10 cellular contexts compared by ENCODE assay signal in the genomic region with DNA sequence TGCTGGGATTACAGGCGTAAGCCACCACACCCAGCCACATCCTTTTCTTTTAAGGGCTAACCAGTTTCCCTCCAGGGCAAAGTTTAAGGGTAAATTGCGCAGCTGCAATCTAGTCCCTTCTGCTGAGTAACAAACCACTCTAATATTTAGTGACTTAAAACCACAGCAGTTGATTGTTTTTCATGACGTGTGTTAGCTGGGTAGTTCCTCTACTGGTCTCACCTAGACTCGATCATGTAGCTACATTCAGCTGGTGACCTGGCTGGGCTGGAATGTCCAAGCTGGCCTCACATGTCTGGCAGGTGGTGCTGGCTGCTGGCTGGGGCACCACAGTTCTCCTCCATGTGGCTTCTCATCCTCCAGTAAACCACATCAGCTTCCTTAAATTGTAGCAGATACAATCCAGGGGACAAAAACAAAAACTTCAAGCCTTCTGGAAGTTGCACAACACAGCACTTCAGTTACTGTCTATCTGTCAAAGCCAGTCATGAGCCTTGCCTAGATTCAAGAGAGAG.
DNase-seq lines count a peak whose midpoint lies in the region; ATAC-seq and TF ChIP-seq lines count a peak whose summit lies in the region.
"Had no signal": no experiment of that assay in that cellular context is flagged by ENCODE, and none has a peak within 500 bp of the region (broad histone marks: within the 10 kb centered on the region; RNA-seq: fewer than 3 reads in every experiment).

No MANE protein-coding gene starts in this region.

- no peaks in the 10 kb centered on the region for H3K79me2 ChIP-seq in PC-3 (ENCODE audit: low read length)

- H3K9ac ChIP-seq in PC-3 (ENCODE audit: low read length), result peak overlapping the region; percentile 27; the same call in 1 of the 2 replicates

- H3K4me3 ChIP-seq in PC-3 (ENCODE audit: low read length), result no peak overlapping the region
- H3K4me3 ChIP-seq in fibroblast of villous mesenchyme (ENCODE audit: low read depth, low read length), result no peak overlapping the region
- no peak overlapping the region for H3K4me3 ChIP-seq in coronary artery

- no peaks in the 10 kb centered on the region for H3K36me3 ChIP-seq in PC-3 (ENCODE audit: low read depth, low read length)

- no peak overlapping the region for H3K4me2 ChIP-seq in PC-3 (ENCODE audit: low read length)

- no TSS peak for BruUV-seq in PC-3 (replicated peaks; lab: Mats Ljungman, UMichigan)

- CTCF ChIA-PET in PC-3 (lab: Charles Lee), result no interaction called here

- H4K20me1 ChIP-seq in PC-3 (ENCODE audit: low read length), result no peaks in the 10 kb centered on the region

- H3K4me1 ChIP-seq in PC-3 (ENCODE audit: insufficient read depth, low read length), result peaks cover 42% of the 10 kb centered on the region

- no peaks in the 10 kb centered on the region for H3K9me2 ChIP-seq in PC-3 (replicated peaks; ENCODE audit: low read length)

- ATAC-seq in PC-3, result no peak

- H2AFZ ChIP-seq in PC-3 (ENCODE audit: low read length), result no peak overlapping the region

- peak overlapping the region; percentile 74 for H3K27ac ChIP-seq in PC-3 (ENCODE audit: low read length)
- H3K27ac ChIP-seq in coronary artery, result peak overlapping the region in 1 of 2 donors; percentile 59

- DNase-seq in HK-2 (ENCODE audit: unreplicated experiment) (peak; percentile 58), PC-3 (peak; percentile 82), fibroblast of villous mesenchyme (ENCODE audit: low read depth) (peak; percentile 51), renal cortical epithelial cell (ENCODE audit: low read depth) (peak; percentile 82), activated gamma-delta T cell (lab: John Stamatoyannopoulos, UW) (no peak), NCI-H1105 (lab: John Stamatoyannopoulos, UW) (no peak), coronary artery (ENCODE audit: low spot score) (no peak)
- DNase-seq in activated CD4-positive, CD25-positive, alpha-beta regulatory T cell (lab: John Stamatoyannopoulos, UW), result no peak
- DNase-seq: foreskin melanocyte, midbrain had no signal

- H3K27me3 ChIP-seq in PC-3 (ENCODE audit: low read length), result no peaks in the 10 kb centered on the region

- intact Hi-C loops in PC-3 (cut with micrococcal nuclease), result no loop called here

- no peak for TF ChIP-seq CTCF in PC-3 (conservative IDR thresholded peaks at IDR 0.05; ENCODE audit: low read depth, low read length)
- no peak for TF ChIP-seq CTCF in fibroblast of villous mesenchyme (IDR thresholded peaks at IDR 0.05; ENCODE audit: insufficient read depth, low read depth, low read length)
- TF ChIP-seq CTCF in coronary artery (IDR thresholded peaks at IDR 0.05), result no peak

- POLR2A ChIA-PET in PC-3 (lab: Charles Lee; ENCODE audit: unreplicated experiment), result no interaction called here

- peaks cover 4% of the 10 kb centered on the region for H3F3A ChIP-seq in PC-3 (ENCODE audit: low read length, unreplicated experiment)

- H3K9me3 ChIP-seq in PC-3 (ENCODE audit: low read length), result no peaks in the 10 kb centered on the region

Comparison
In these comparisons a context has a peak if more than half of its experiments do, and no peak if none do; other contexts are left out.
1. DNase-seq: peak in HK-2 (single experiment), PC-3 (single experiment), fibroblast of villous mesenchyme (single experiment) and renal cortical epithelial cell (single experiment); none in activated gamma-delta T cell (single experiment), activated CD4-positive, CD25-positive, alpha-beta regulatory T cell (0 of 4), NCI-H1105 (single experiment) and coronary artery (single experiment).